ENCODE assay signal across 26 cellular contexts in the genomic region with DNA sequence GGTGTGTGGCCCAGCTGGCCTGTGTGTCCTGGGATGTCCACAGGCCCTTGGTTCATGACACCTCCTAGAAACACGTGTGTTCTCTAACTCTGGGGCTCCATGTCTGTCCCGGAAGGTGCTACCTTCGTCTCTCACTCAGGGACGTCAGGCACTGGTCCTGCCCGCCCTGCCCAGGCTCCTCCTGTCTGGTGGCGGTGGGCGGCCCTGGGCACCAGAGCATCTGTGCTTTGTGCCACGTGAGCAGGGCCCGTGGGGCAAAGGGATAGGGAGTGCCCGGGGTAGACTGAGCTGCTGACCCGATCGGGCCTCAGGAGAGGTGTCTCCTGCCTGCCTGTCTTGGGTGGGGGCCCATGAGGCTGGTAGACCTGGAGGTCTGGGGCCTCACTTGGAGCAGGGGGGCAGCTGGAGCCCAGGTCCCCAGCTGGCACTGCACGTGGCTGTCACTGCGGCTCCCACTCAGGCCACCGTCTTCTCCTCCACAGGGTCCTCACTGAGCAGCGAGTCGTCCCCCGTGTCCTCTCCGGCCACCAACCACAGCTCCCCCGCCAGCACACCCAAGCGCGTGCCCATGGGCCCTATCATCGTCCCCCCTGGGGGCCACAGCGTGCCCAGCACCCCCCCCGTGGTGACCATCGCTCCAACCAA. TPM values are rescaled to one million over a fixed set of nuclear protein-coding genes. Genes with fewer than 3 reads are reported as not detected.
DNase-seq lines count a peak whose midpoint lies in the region; ATAC-seq, FAIRE-seq and TF ChIP-seq lines count a peak whose summit lies in the region.
"Had no signal": no experiment of that assay in that cellular context is flagged by ENCODE, and none has a peak within 500 bp of the region (broad histone marks: within the 10 kb centered on the region; RNA-seq: fewer than 3 reads in every experiment).

No MANE protein-coding gene starts in this region.

- DNase-seq in HepG2 (ENCODE audit: low spot score) (no peak), right lobe of liver (no peak), RWPE1 (ENCODE audit: low spot score) (no peak), neural crest cell (ENCODE audit: low read depth, low spot score) (no peak), NCI-H1105 treated with DMSO at 0.1 percent for 48 hours (lab: John Stamatoyannopoulos, UW) (no peak), uterus (no peak)
- DNase-seq: C1 segment of cervical spinal cord; CD8-positive, alpha-beta T cell; DMS 273 treated with DMSO at 0.1 percent for 48 hours; DND-41; KBM-7; MM.1S; NCI-H1048; NCI-H1417 treated with DMSO at 0.1 percent for 48 hours; NCI-H1694 treated with DMSO at 0.1 percent for 48 hours; NCI-H2081; NCI-H2227 treated with DMSO at 0.1 percent for 48 hours; NCI-H526 treated with DMSO at 0.1 percent for 48 hours; SJCRH30; T-helper 17 cell had no signal

- POLR2A ChIA-PET in HepG2 (lab: Yijun Ruan, JAX) (no interaction called here), RWPE1 (lab: Yijun Ruan, JAX; ENCODE audit: low non-redundant PET) (no interaction called here)

- TF ChIP-seq POLR2A in HepG2 (IDR thresholded peaks at IDR 0.05; ENCODE audit: insufficient read depth in 1 of 2, low read depth in 2 of 2, low read length in 2 of 2) = no peak
- no peak for TF ChIP-seq POLR2A in right lobe of liver (IDR thresholded peaks at IDR 0.05)
- no peak for TF ChIP-seq POLR2A in uterus (IDR thresholded peaks at IDR 0.05)

- no peak overlapping the region for H3K27ac Mint-ChIP-seq in neural crest cell (ENCODE audit: unreplicated experiment)
- H3K27ac Mint-ChIP-seq: T-helper 17 cell had no signal

- H3K79me2 ChIP-seq in HepG2 (ENCODE audit: insufficient read depth, low read length) = peaks cover 26% of the 10 kb centered on the region

- H3K27me3 ChIP-seq in HepG2 (ENCODE audit: control insufficient read depth in 1 of 2, insufficient read depth in 2 of 2, low read length in 2 of 2) (no peaks in the 10 kb centered on the region), right lobe of liver (no peaks in the 10 kb centered on the region), uterus (no peaks in the 10 kb centered on the region)
- H3K27me3 ChIP-seq: SJCRH30 had no signal

- H3K27me3 Mint-ChIP-seq in neural crest cell (ENCODE audit: low read depth) = peaks cover 10% of the 10 kb centered on the region
- H3K27me3 Mint-ChIP-seq: T-helper 17 cell had no signal

- H3K4me2 ChIP-seq in HepG2 (ENCODE audit: low read depth, low read length) = no peak overlapping the region

- CTCF ChIA-PET in HepG2 (lab: Yijun Ruan, JAX; ENCODE audit: low intra/inter-chr PET ratio, low total read pairs) = no interaction called here
- CTCF ChIA-PET in RWPE1 (lab: Yijun Ruan, JAX) = interaction anchor here (0.5 to 0.7 kb wide), 3 partner anchors 11 to 68 kb away, joined by 3 to 6 read pairs (median 4); no protein-coding TSS in a partner anchor

- in situ Hi-C loops in HepG2 (cut with HindIII; ENCODE audit: extremely low pct_ligation_motif_present, low pct_unique_long_range_greater_than_20kb) = no loop called here

- no peak overlapping the region for H3K9ac ChIP-seq in HepG2 (ENCODE audit: insufficient read depth, low read depth, low read length)

- peaks cover 15% of the 10 kb centered on the region for H3K4me1 Mint-ChIP-seq in neural crest cell

- intact Hi-C loops in HepG2 (cut with micrococcal nuclease; ENCODE audit: unreplicated experiment) (no loop called here), right lobe of liver (cut with DNase I) (no loop called here), uterus (cut with DNase I; ENCODE audit: low total_unique reads) (no loop called here)

- 97% methylated on average over 23 of the region's 26 CpGs for WGBS in HepG2 (ENCODE audit: low lambda C conversion rate)
- 97% methylated on average over 7 of the region's 26 CpGs for WGBS in right lobe of liver (ENCODE audit: insufficient coverage, low coverage, low lambda C conversion rate, missing lambda C conversion rate)

- TF ChIP-seq EP300 in HepG2 (IDR thresholded peaks at IDR 0.05; ENCODE audit: low read depth in 2 of 2, low read length in 2 of 2) (no peak), HepG2 (CRISPR knock-in tag; IDR thresholded peaks at IDR 0.05; ENCODE audit: borderline replicate concordance) (no peak)

- peak overlapping the region; percentile 6 for H3K4me3 Mint-ChIP-seq in neural crest cell
- H3K4me3 Mint-ChIP-seq: CD8-positive, alpha-beta T cell; T-helper 17 cell had no signal

- H3K4me3 ChIP-seq in HepG2 (replicated peaks in 1 of 3; ENCODE audit: insufficient read depth in 1 of 3, low read depth in 2 of 3, low read length in 3 of 3) (no peak overlapping the region), right lobe of liver (no peak overlapping the region), uterus (no peak overlapping the region)
- H3K4me3 ChIP-seq: SJCRH30 had no signal

- peaks cover 47% of the 10 kb centered on the region for H3K4me1 ChIP-seq in HepG2 (ENCODE audit: insufficient read depth, low read length)
- peaks cover 0 to 16% (median 3%) of the 10 kb centered on the region in 4 donors for H3K4me1 ChIP-seq in right lobe of liver
- peaks cover 0 to 17% of the 10 kb centered on the region in 2 donors for H3K4me1 ChIP-seq in uterus

- H4K20me1 ChIP-seq in HepG2 (ENCODE audit: insufficient read depth, low read length) = peaks cover 79% of the 10 kb centered on the region

- no peaks in the 10 kb centered on the region for H3K36me3 Mint-ChIP-seq in neural crest cell (ENCODE audit: low read depth)

- no peak for ATAC-seq in HepG2
- no peak for ATAC-seq in right lobe of liver
- no peak for ATAC-seq in HG02798 (IDR thresholded peaks at IDR 0.05; ENCODE audit: poor library complexity, unreplicated experiment)
- ATAC-seq: CD8-positive, alpha-beta T cell; Panc1; SK-N-SH treated with all-trans-retinoic acid at 6 μM for 48 hours; T-helper 17 cell had no signal

- no peaks in the 10 kb centered on the region for H3K9me3 ChIP-seq in HepG2 (ENCODE audit: low read length)
- no peaks in the 10 kb centered on the region for H3K9me3 ChIP-seq in right lobe of liver
- H3K9me3 ChIP-seq in uterus = no peaks in the 10 kb centered on the region
- H3K9me3 ChIP-seq: SJCRH30 had no signal

- TF ChIP-seq RAD21 in HepG2 (CRISPR knock-in tag; IDR thresholded peaks at IDR 0.05) = no peak

- H2AFZ ChIP-seq in HepG2 (ENCODE audit: low read length) = no peak overlapping the region

- no peaks in the 10 kb centered on the region for H3K9me3 Mint-ChIP-seq in neural crest cell
- H3K9me3 Mint-ChIP-seq: CD8-positive, alpha-beta T cell had no signal

- peaks cover 33% of the 10 kb centered on the region in 2 experiments for H3K36me3 ChIP-seq in HepG2 (replicated peaks in 1 of 2; ENCODE audit: control insufficient read depth in 1 of 2, insufficient read depth in 2 of 2, low read length in 2 of 2)
- peaks cover 0 to 15% (median 0%) of the 10 kb centered on the region in 4 donors for H3K36me3 ChIP-seq in right lobe of liver
- H3K36me3 ChIP-seq in uterus = no peaks in the 10 kb centered on the region
- H3K36me3 ChIP-seq: SJCRH30 had no signal

- BruUV-seq in HepG2 (replicated peaks; lab: Mats Ljungman, UMichigan) = no TSS peak

- TF ChIP-seq CTCF in HepG2 (CRISPR knock-in tag; IDR thresholded peaks at IDR 0.05) (no peak), right lobe of liver (IDR thresholded peaks at IDR 0.05) (no peak), RWPE1 (conservative IDR thresholded peaks at IDR 0.05; ENCODE audit: low read depth) (no peak), neural crest cell (conservative IDR thresholded peaks at IDR 0.05) (no peak), uterus (IDR thresholded peaks at IDR 0.05) (no peak)

- no peak for FAIRE-seq in HepG2 (lab: Jason Lieb, UNC)
- FAIRE-seq: A204.1, GM19239, H54 had no signal

- H3K27ac ChIP-seq in HepG2 (ENCODE audit: extremely low read length, insufficient read depth, low read length) (no peak overlapping the region), right lobe of liver (no peak overlapping the region), RWPE1 (peak overlapping the region; percentile 73; the same call in 1 of the 2 replicates), uterus (no peak overlapping the region)
- H3K27ac ChIP-seq: SJCRH30 had no signal

RNA-seq across cellular contexts. Expression of gene GSE1, which starts 35.1 kb away (rescaled TPM):
- total RNA-seq in HepG2 (2016; rRNA removed; fragmentation: Illumina TruSeq; extraction: Trizol) (16.1 and 19.5 TPM in 2 replicates), right lobe of liver (10 to 100 TPM; 30.0 to 48.0 (median 38.8) TPM), neural crest cell (26.7 and 27.3 TPM in 2 replicates), uterus (100 to 1,000 TPM in 1 of 4 donors, 10 to 100 TPM in 3; 32.6 to 128 (median 73.9) TPM)
- total RNA-seq in HepG2 (2016; cell fraction: cytosol; rRNA removed; fragmentation: Illumina TruSeq; extraction: Trizol; ENCODE audit: low read depth) = 13.0 and 16.7 TPM in 2 replicates
- 15.4 and 17.4 TPM in 2 replicates for total RNA-seq in HepG2 (2016; cell fraction: insoluble cytoplasmic fraction; rRNA removed; fragmentation: Illumina TruSeq; extraction: Trizol)
- total RNA-seq in HepG2 (2016; cell fraction: membrane; rRNA removed; fragmentation: Illumina TruSeq; extraction: Trizol) = 18.2 and 21.4 TPM in 2 replicates
- total RNA-seq in HepG2 (2016; cell fraction: nucleus; rRNA removed; fragmentation: Illumina TruSeq; extraction: Trizol) = 31.6 and 33.0 TPM in 2 replicates
- 31.2 and 37.7 TPM in 2 replicates for polyA plus RNA-seq in HepG2 (2011; rRNA removed)
- polyA plus RNA-seq in HepG2 (2011; cell fraction: cytosol; rRNA removed) = 20.9 and 26.7 TPM in 2 replicates
- polyA plus RNA-seq in HepG2 (2011; cell fraction: nucleus; rRNA removed) = 132 and 135 TPM in 2 replicates
- 43.5 and 43.7 TPM in 2 replicates for polyA plus RNA-seq in HepG2 (2012)
- 1.4 and 1.7 TPM in 2 replicates for polyA plus RNA-seq in HepG2 (2016; cell fraction: cytosol; fragmentation: Illumina TruSeq; extraction: Trizol; ENCODE audit: low read depth)
- polyA plus RNA-seq in HepG2 (2016; cell fraction: insoluble cytoplasmic fraction; fragmentation: Illumina TruSeq; extraction: Trizol; ENCODE audit: low read depth) = 22.8 and 30.2 TPM in 2 replicates
- polyA plus RNA-seq in HepG2 (2016; cell fraction: membrane; fragmentation: Illumina TruSeq; extraction: Trizol; ENCODE audit: low read depth) = 4.4 and 5.4 TPM in 2 replicates
- polyA plus RNA-seq in HepG2 (2016; cell fraction: nucleus; fragmentation: Illumina TruSeq; extraction: Trizol; ENCODE audit: insufficient read depth, low read depth) = 70.9 and 78.3 TPM in 2 replicates
- 24.8 and 50.4 TPM in 2 replicates for polyA minus RNA-seq in HepG2 (2011; rRNA and poly(A)+ RNA removed; ENCODE audit: low replicate concordance)
- 36.3 and 45.8 TPM in 2 replicates for polyA minus RNA-seq in HepG2 (2011; cell fraction: cytosol; rRNA and poly(A)+ RNA removed)
- 83.8 and 96.8 TPM in 2 replicates for polyA minus RNA-seq in HepG2 (2011; cell fraction: nucleus; rRNA and poly(A)+ RNA removed)

RNA-seq across cellular contexts. Expression of gene GINS2, which starts 40.6 kb away (rescaled TPM):
- total RNA-seq in HepG2 (2016; rRNA removed; fragmentation: Illumina TruSeq; extraction: Trizol) = 48.3 and 61.7 TPM in 2 replicates
- total RNA-seq in HepG2 (2016; cell fraction: cytosol; rRNA removed; fragmentation: Illumina TruSeq; extraction: Trizol; ENCODE audit: low read depth) = 23.8 and 27.0 TPM in 2 replicates
- 48.0 and 66.5 TPM in 2 replicates for total RNA-seq in HepG2 (2016; cell fraction: insoluble cytoplasmic fraction; rRNA removed; fragmentation: Illumina TruSeq; extraction: Trizol)
- 37.7 and 42.3 TPM in 2 replicates for total RNA-seq in HepG2 (2016; cell fraction: membrane; rRNA removed; fragmentation: Illumina TruSeq; extraction: Trizol)
- 23.1 and 24.3 TPM in 2 replicates for total RNA-seq in HepG2 (2016; cell fraction: nucleus; rRNA removed; fragmentation: Illumina TruSeq; extraction: Trizol)
- 7.7 and 10.6 TPM in 2 replicates for polyA plus RNA-seq in HepG2 (2011; rRNA removed)
- polyA plus RNA-seq in HepG2 (2011; cell fraction: cytosol; rRNA removed) = 8.9 and 11.0 TPM in 2 replicates
- polyA plus RNA-seq in HepG2 (2011; cell fraction: nucleus; rRNA removed) = 3.9 and 4.5 TPM in 2 replicates
- polyA plus RNA-seq in HepG2 (2012) = 5.7 and 16.9 TPM in 2 replicates
- 28.1 and 34.5 TPM in 2 replicates for polyA plus RNA-seq in HepG2 (2016; cell fraction: cytosol; fragmentation: Illumina TruSeq; extraction: Trizol; ENCODE audit: low read depth)
- 76.0 and 95.5 TPM in 2 replicates for polyA plus RNA-seq in HepG2 (2016; cell fraction: insoluble cytoplasmic fraction; fragmentation: Illumina TruSeq; extraction: Trizol; ENCODE audit: low read depth)
- 36.4 and 39.0 TPM in 2 replicates for polyA plus RNA-seq in HepG2 (2016; cell fraction: membrane; fragmentation: Illumina TruSeq; extraction: Trizol; ENCODE audit: low read depth)
- 38.9 and 39.5 TPM in 2 replicates for polyA plus RNA-seq in HepG2 (2016; cell fraction: nucleus; fragmentation: Illumina TruSeq; extraction: Trizol; ENCODE audit: insufficient read depth, low read depth)
- 7.2 and 33.6 TPM in 2 replicates for polyA minus RNA-seq in HepG2 (2011; rRNA and poly(A)+ RNA removed; ENCODE audit: low replicate concordance)
- 3.9 and 4.1 TPM in 2 replicates for polyA minus RNA-seq in HepG2 (2011; cell fraction: cytosol; rRNA and poly(A)+ RNA removed)
- 4.7 and 6.2 TPM in 2 replicates for polyA minus RNA-seq in HepG2 (2011; cell fraction: nucleus; rRNA and poly(A)+ RNA removed)
- total RNA-seq in right lobe of liver = 1 to 10 TPM in 4 of 6 experiments, under 1 TPM in 2; 0.49 to 4.7 (median 1.3) TPM
- total RNA-seq in neural crest cell = 74.0 and 82.2 TPM in 2 replicates
- total RNA-seq in uterus = 10 to 100 TPM in 1 of 4 donors, 1 to 10 TPM in 1, not detected in 2; 2.0 to 10.4 TPM
